Comparison of ENCODE assay signal across 9 cellular contexts in genomic region chr4:45751877-45752276, GRCh38.
"Had no signal": no experiment of that assay in that cellular context is flagged by ENCODE, and none has a peak within 500 bp of the region (broad histone marks: within the 10 kb centered on the region; RNA-seq: fewer than 3 reads in every experiment).

No MANE protein-coding gene starts in this region.

- H3K4me3 Mint-ChIP-seq: GM23338, H9, HFFc6 had no signal

- DNase-seq: GM23248, GOT3, H7, H9, HCEC 1CT, HFFc6 had no signal

- H3K4me1 ChIP-seq: HAP-1 had no signal

- H3K9me3 Mint-ChIP-seq: H9 had no signal

- H3K4me1 Mint-ChIP-seq: GM23338, H9 had no signal

- H3K27ac Mint-ChIP-seq: GM23338, H9, HFFc6 had no signal

- H3K9me3 ChIP-seq: HAP-1 had no signal

- H3K4me3 ChIP-seq: GM23248, GM23338, HAP-1 had no signal

- H3K27ac ChIP-seq: GM23248 had no signal

- H3K36me3 ChIP-seq: HAP-1 had no signal

- ATAC-seq: GM23338, HCT116 had no signal
